Comparison of ENCODE assay signal across 20 cellular contexts in genomic region chr11:8706673-8707432, GRCh38. TPM values are rescaled to one million over a fixed set of nuclear protein-coding genes. Genes with fewer than 3 reads are reported as not detected.
DNase-seq lines count a peak whose midpoint lies in the region; FAIRE-seq and TF ChIP-seq lines count a peak whose summit lies in the region.
"Had no signal": no experiment of that assay in that cellular context is flagged by ENCODE, and none has a peak within 500 bp of the region (broad histone marks: within the 10 kb centered on the region; RNA-seq: fewer than 3 reads in every experiment).

No MANE protein-coding gene starts in this region.

- CTCF ChIA-PET in mammary epithelial cell (lab: Charles Lee; ENCODE audit: low non-redundant PET): no interaction called here

- in situ Hi-C loops in mammary epithelial cell (cut with MboI; ENCODE audit: low sequenced_read_pairs in 2 of 2): no loop called here

- H3K27ac ChIP-seq in breast epithelium (peak overlapping the region; percentile 97 to 98), mammary epithelial cell (ENCODE audit: insufficient read depth, low read depth, low read length) (no peak overlapping the region), right atrium auricular region (peak overlapping the region; percentile 87 to 96), rectal smooth muscle tissue (ENCODE audit: low read depth, low read length) (peak overlapping the region; percentile 98), urinary bladder (ENCODE audit: low read depth) (peak overlapping the region; percentile 53)
- H3K27ac ChIP-seq: 22Rv1, KMS-11 had no signal

- WGBS in mammary epithelial cell (ENCODE audit: low coverage, missing lambda C conversion rate): 70% methylated on average over 12 of the region's 14 CpGs
- WGBS in urinary bladder: 92% methylated on average over 14 of the region's 14 CpGs

- TF ChIP-seq POLR2A in breast epithelium (IDR thresholded peaks at IDR 0.05): no peak

- no peak overlapping the region for H3K4me2 ChIP-seq in mammary epithelial cell (ENCODE audit: insufficient read depth, low read depth, low read length)
- H3K4me2 ChIP-seq: KMS-11 had no signal

- H4K20me1 ChIP-seq in mammary epithelial cell (ENCODE audit: insufficient read depth, low read length): no peaks in the 10 kb centered on the region

- no peaks in the 10 kb centered on the region for H3K9me3 ChIP-seq in breast epithelium
- H3K9me3 ChIP-seq in mammary epithelial cell (replicated peaks; ENCODE audit: insufficient read depth, low read length): no peaks in the 10 kb centered on the region
- H3K9me3 ChIP-seq in right atrium auricular region: no peaks in the 10 kb centered on the region

- DNase-seq in breast epithelium (ENCODE audit: low spot score in 2 of 2): peak in 1 of 2 donors; percentile 52
- DNase-seq in mammary epithelial cell: no peak
- no peak for DNase-seq in right atrium auricular region (ENCODE audit: low spot score)
- DNase-seq in urothelium cell line (ENCODE audit: low spot score): no peak
- no peak for DNase-seq in D721Med (ENCODE audit: insufficient read length, low spot score)
- DNase-seq in HUDEP-2 (lab: John Stamatoyannopoulos, UW; ENCODE audit: unreplicated experiment in 76 of 76): no peak
- DNase-seq: activated CD4-positive, alpha-beta memory T cell treated with anti-CD3 and anti-CD28 coated beads, Interleukin-2, amount 10 ng/mL, durations not matched to agents 7 days and 5 days; activated naive CD4-positive, alpha-beta T cell treated with Interleukin-2 at 50 U/mL for 16 hours; activated T-cell treated with anti-CD3 and anti-CD28 coated beads, Interleukin-2, amount 50 U/mL, for 1 hour; HCEC 1CT; mesendoderm; NCI-H524; nephron progenitor cell; SHP77; stimulated activated CD4-positive, alpha-beta T cell treated with anti-CD3 and anti-CD28 coated beads, Interleukin-15, amount 100 ng/mL, for 24 hours had no signal

- no TSS peak for BruUV-seq in mammary epithelial cell (replicated peaks; lab: Mats Ljungman, UMichigan)

- TF ChIP-seq CTCF in breast epithelium (IDR thresholded peaks at IDR 0.05): no peak
- TF ChIP-seq CTCF in mammary epithelial cell (conservative IDR thresholded peaks at IDR 0.05 in 1 of 2, IDR thresholded peaks at IDR 0.05 in 1 of 2; ENCODE audit: extremely low read depth in 1 of 2, insufficient read depth in 1 of 2, low read depth in 1 of 2, low read length in 2 of 2): no peak
- TF ChIP-seq CTCF in right atrium auricular region (IDR thresholded peaks at IDR 0.05): no peak
- no peak for TF ChIP-seq CTCF in D721Med (IDR thresholded peaks at IDR 0.05; ENCODE audit: insufficient read depth, missing control alignments)

- H3K36me3 ChIP-seq in breast epithelium (no peaks in the 10 kb centered on the region), mammary epithelial cell (ENCODE audit: insufficient read depth, low read length) (no peaks in the 10 kb centered on the region), right atrium auricular region (peaks cover 67% of the 10 kb centered on the region), rectal smooth muscle tissue (ENCODE audit: control insufficient read depth, insufficient read depth, low read length) (peaks cover 23% of the 10 kb centered on the region), urinary bladder (ENCODE audit: insufficient read depth) (no peaks in the 10 kb centered on the region)

- H3K27me3 ChIP-seq in breast epithelium (no peaks in the 10 kb centered on the region), mammary epithelial cell (ENCODE audit: insufficient read depth, low read length) (no peaks in the 10 kb centered on the region), right atrium auricular region (no peaks in the 10 kb centered on the region), rectal smooth muscle tissue (ENCODE audit: control insufficient read depth, insufficient read depth, low read length) (no peaks in the 10 kb centered on the region)

- FAIRE-seq in urothelium cell line (lab: Jason Lieb, UNC): no peak
- FAIRE-seq in D721Med (lab: Jason Lieb, UNC): no peak
- FAIRE-seq: G401.6 had no signal

- intact Hi-C loops in breast epithelium (cut with DNase I; ENCODE audit: low total_unique reads): no loop called here
- intact Hi-C loops in mammary epithelial cell (cut with micrococcal nuclease): no loop called here

- no peaks in the 10 kb centered on the region for H3K79me2 ChIP-seq in mammary epithelial cell (ENCODE audit: insufficient read depth, low read length)

- no peak overlapping the region for H2AFZ ChIP-seq in mammary epithelial cell (ENCODE audit: low read depth, low read length)

- H3K4me1 ChIP-seq in breast epithelium (peaks cover 0 to 10% of the 10 kb centered on the region in 2 donors), mammary epithelial cell (ENCODE audit: insufficient read depth, low read length) (peaks cover 5% of the 10 kb centered on the region), right atrium auricular region (peaks cover 0 to 40% of the 10 kb centered on the region in 2 donors), rectal smooth muscle tissue (ENCODE audit: control insufficient read depth, insufficient read depth, low read length) (peaks cover 38% of the 10 kb centered on the region), urinary bladder (ENCODE audit: insufficient read depth) (no peaks in the 10 kb centered on the region)

- H3K9ac ChIP-seq in mammary epithelial cell (ENCODE audit: insufficient read depth, low read length): no peak overlapping the region
- no peak overlapping the region for H3K9ac ChIP-seq in rectal smooth muscle tissue (ENCODE audit: low read length)
- H3K9ac ChIP-seq: KMS-11 had no signal

- dilution Hi-C loops in mammary epithelial cell (cut with HindIII; ENCODE audit: low sequenced_read_pairs): no loop called here

- H3K4me3 ChIP-seq in breast epithelium (peak overlapping the region in 2 of 3 donors; percentile 10 to 37), mammary epithelial cell (replicated peaks in 1 of 3; ENCODE audit: insufficient read depth in 1 of 3, low read depth in 2 of 3, low read length in 3 of 3) (no peak overlapping the region), right atrium auricular region (no peak overlapping the region), rectal smooth muscle tissue (ENCODE audit: low read length) (no peak overlapping the region), urinary bladder (ENCODE audit: low read depth, low read length) (no peak overlapping the region)

RNA-seq across cellular contexts. Expression of gene RPL27A, which starts 24.3 kb away (rescaled TPM):
- total RNA-seq in breast epithelium (1,000 to 10,000 TPM in 2 of 3 donors, 100 to 1,000 TPM in 1; 907 to 1,119 (median 1,000) TPM), mammary epithelial cell (100 to 1,000 TPM; 473 to 864 TPM), right atrium auricular region (100 to 1,000 TPM; 598 to 620 TPM), urinary bladder (674 TPM)
- polyA plus RNA-seq in mammary epithelial cell (1,200 TPM), urinary bladder (2,792 TPM)
- polyA minus RNA-seq in mammary epithelial cell: 617 TPM

RNA-seq across cellular contexts. Expression of gene TRIM66, which starts 24.4 kb away (rescaled TPM):
- total RNA-seq in breast epithelium: 10 to 100 TPM in 2 of 3 donors, 1 to 10 TPM in 1; 6.6 to 12.7 (median 11.5) TPM
- total RNA-seq in mammary epithelial cell: 10 to 100 TPM in 1 of 2 donors, 1 to 10 TPM in 1; 7.0 to 17.5 TPM
- 2.2 TPM for polyA plus RNA-seq in mammary epithelial cell
- 8.9 TPM for polyA minus RNA-seq in mammary epithelial cell
- total RNA-seq in right atrium auricular region: 1 to 10 TPM in 1 of 2 donors, under 1 TPM in 1; 0.56 to 3.7 TPM
- 7.8 TPM for total RNA-seq in urinary bladder
- 3.2 TPM for polyA plus RNA-seq in urinary bladder

Comparison
In these comparisons a context has a peak if more than half of its experiments do, and no peak if none do; other contexts are left out.
1. H3K4me3 ChIP-seq: peak in breast epithelium (2 of 3); none in mammary epithelial cell (0 of 3), right atrium auricular region (0 of 2), rectal smooth muscle tissue (single experiment) and urinary bladder (single experiment).